In genomic region chr4:139582044-139582443, GRCh38 we compare ENCODE assay signal across 21 cellular contexts. TPM values are rescaled to one million over a fixed set of nuclear protein-coding genes. Genes with fewer than 3 reads are reported as not detected.
DNase-seq lines count a peak whose midpoint lies in the region; ATAC-seq and TF ChIP-seq lines count a peak whose summit lies in the region.
"Had no signal": no experiment of that assay in that cellular context is flagged by ENCODE, and none has a peak within 500 bp of the region (broad histone marks: within the 10 kb centered on the region; RNA-seq: fewer than 3 reads in every experiment).

No MANE protein-coding gene starts in this region.

- H3F3A ChIP-seq in OCI-LY1 (ENCODE audit: insufficient read depth, low read length), result no peaks in the 10 kb centered on the region

- H3K27ac ChIP-seq in OCI-LY1 (ENCODE audit: low read depth, low read length, poor library complexity, severe bottlenecking) (no peak overlapping the region), fibroblast of lung (ENCODE audit: insufficient read depth, low read length) (no peak overlapping the region), gastrocnemius medialis (no peak overlapping the region)
- H3K27ac ChIP-seq: gastroesophageal sphincter, KMS-11, SJSA1 had no signal

- H3K27me3 ChIP-seq in OCI-LY1 (ENCODE audit: insufficient read depth, low read length) (no peaks in the 10 kb centered on the region), fibroblast of lung (ENCODE audit: control insufficient read depth, insufficient read depth, low read length) (no peaks in the 10 kb centered on the region), gastrocnemius medialis (no peaks in the 10 kb centered on the region)
- H3K27me3 ChIP-seq: gastroesophageal sphincter, SJSA1 had no signal

- H3K9ac ChIP-seq in OCI-LY1 (ENCODE audit: low read length) (no peak overlapping the region), fibroblast of lung (ENCODE audit: insufficient read depth, low read length) (no peak overlapping the region)
- H3K9ac ChIP-seq: KMS-11 had no signal

- H3K4me3 ChIP-seq in OCI-LY1 (ENCODE audit: low read depth, low read length, poor library complexity, severe bottlenecking) (no peak overlapping the region), fibroblast of lung (replicated peaks in 1 of 4; ENCODE audit: control extremely low read depth in 1 of 4, insufficient read depth in 1 of 4, low read depth in 3 of 4, low read length in 4 of 4) (no peak overlapping the region), gastrocnemius medialis (no peak overlapping the region)
- H3K4me3 ChIP-seq: gastroesophageal sphincter, SJSA1 had no signal

- TF ChIP-seq CTCF in OCI-LY1 (IDR thresholded peaks at IDR 0.05; ENCODE audit: low read length) (peak; percentile 15; the same call in 1 of the 2 replicates), fibroblast of lung (conservative IDR thresholded peaks at IDR 0.05 in 1 of 2, IDR thresholded peaks at IDR 0.05 in 1 of 2; ENCODE audit: low read depth in 1 of 2, low read length in 2 of 2) (peak in 1 of 2 donors; percentile 28), gastrocnemius medialis (IDR thresholded peaks at IDR 0.05 in 4 of 5, conservative IDR thresholded peaks at IDR 0.05 in 1 of 5) (no peak), GM20000 (IDR thresholded peaks at IDR 0.05; ENCODE audit: extremely low read depth, missing control alignments) (no peak)

- intact Hi-C loops in gastrocnemius medialis (cut with DNase I; ENCODE audit: low total_unique reads), result no loop called here

- no peaks in the 10 kb centered on the region for H3K9me2 ChIP-seq in OCI-LY1 (ENCODE audit: low read depth, low read length)

- no peak for TF ChIP-seq POLR2A in gastrocnemius medialis (IDR thresholded peaks at IDR 0.05)

- H3K4me1 ChIP-seq in OCI-LY1 (ENCODE audit: insufficient read depth, low read length, severe bottlenecking) (no peaks in the 10 kb centered on the region), fibroblast of lung (ENCODE audit: control insufficient read depth, extremely low read depth, insufficient read depth, low read length) (no peaks in the 10 kb centered on the region), gastrocnemius medialis (peaks cover 0 to 7% of the 10 kb centered on the region in 2 donors)
- H3K4me1 ChIP-seq: gastroesophageal sphincter, SJSA1 had no signal

- H3K79me2 ChIP-seq in OCI-LY1 (ENCODE audit: insufficient read depth, low read length) (no peaks in the 10 kb centered on the region), fibroblast of lung (ENCODE audit: control insufficient read depth, insufficient read depth, low read length) (no peaks in the 10 kb centered on the region)

- no peak overlapping the region for H2AFZ ChIP-seq in OCI-LY1 (ENCODE audit: low read length)
- H2AFZ ChIP-seq in fibroblast of lung (ENCODE audit: low read length), result no peak overlapping the region

- in situ Hi-C loops in gastrocnemius medialis (cut with MboI; ENCODE audit: low sequenced_read_pairs in 4 of 4), result no loop called here

- no peaks in the 10 kb centered on the region for H4K20me1 ChIP-seq in OCI-LY1 (ENCODE audit: insufficient read depth, low read length)
- H4K20me1 ChIP-seq in fibroblast of lung (ENCODE audit: control insufficient read depth, extremely low read depth, insufficient read depth, low read length), result no peaks in the 10 kb centered on the region

- no peak overlapping the region for H3K4me2 ChIP-seq in OCI-LY1 (ENCODE audit: low read length)
- H3K4me2 ChIP-seq in fibroblast of lung (ENCODE audit: extremely low read depth, insufficient read depth, low read length), result no peak overlapping the region
- H3K4me2 ChIP-seq: KMS-11 had no signal

- ATAC-seq in gastrocnemius medialis (peak; percentile 58 to 64), HG03565 (IDR thresholded peaks at IDR 0.05; ENCODE audit: unreplicated experiment) (no peak)
- ATAC-seq: gastroesophageal sphincter had no signal

- no peaks in the 10 kb centered on the region for H3K36me3 ChIP-seq in OCI-LY1 (ENCODE audit: insufficient read depth, low read length)
- H3K36me3 ChIP-seq in fibroblast of lung (ENCODE audit: control insufficient read depth, insufficient read depth, low read length), result no peaks in the 10 kb centered on the region
- H3K36me3 ChIP-seq in gastrocnemius medialis, result no peaks in the 10 kb centered on the region
- H3K36me3 ChIP-seq: gastroesophageal sphincter, SJSA1 had no signal

- H3K9me3 ChIP-seq in OCI-LY1 (ENCODE audit: low read length), result no peaks in the 10 kb centered on the region
- no peaks in the 10 kb centered on the region for H3K9me3 ChIP-seq in fibroblast of lung (ENCODE audit: control insufficient read depth, insufficient read depth, low read depth, low read length)
- no peaks in the 10 kb centered on the region for H3K9me3 ChIP-seq in gastrocnemius medialis
- H3K9me3 ChIP-seq: gastroesophageal sphincter, SJSA1 had no signal

- peak; percentile 43 for DNase-seq in ELR (ENCODE audit: low read depth)
- DNase-seq in fibroblast of lung (ENCODE audit: low read depth in 2 of 2), result peak; percentile 20 to 61
- DNase-seq in gastrocnemius medialis, result no peak
- no peak for DNase-seq in stimulated activated CD4-positive, alpha-beta T cell treated with anti-CD3 and anti-CD28 coated beads, Interleukin-2, amount 100 ng/mL, for 24 hours
- DNase-seq in GM20000 (ENCODE audit: low spot score), result no peak
- DNase-seq: activated CD4-positive, alpha-beta T cell treated with anti-CD3 and anti-CD28 coated beads for 1 hour; activated gamma-delta T cell; amygdala; C1 segment of cervical spinal cord; endodermal cell; GOT3; naive B cell; NCI-H1105 treated with DMSO at 0.1 percent for 48 hours; posterior cingulate gyrus; small intestine; T1000 had no signal

RNA-seq across cellular contexts. Expression of gene SETD7, which starts 26.0 kb away (rescaled TPM):
- total RNA-seq in fibroblast of lung, result 58.0 and 80.8 TPM in 2 replicates
- polyA plus RNA-seq in fibroblast of lung, result 26.0 and 37.5 TPM in 2 replicates
- polyA plus RNA-seq in fibroblast of lung (2012), result 31.2 and 52.2 TPM in 2 replicates
- polyA minus RNA-seq in fibroblast of lung (ENCODE audit: low replicate concordance), result 51.0 and 63.7 TPM in 2 replicates
- 100 to 1,000 TPM in 3 of 4 donors, 10 to 100 TPM in 1; 73.1 to 134 (median 113) TPM for total RNA-seq in gastrocnemius medialis

Comparison
In these comparisons a context has a peak if more than half of its experiments do, and no peak if none do; other contexts are left out.
1. DNase-seq: peak in ELR (single experiment) and fibroblast of lung (2 of 2); none in gastrocnemius medialis (0 of 2), stimulated activated CD4-positive, alpha-beta T cell treated with anti-CD3 and anti-CD28 coated beads, Interleukin-2, amount 100 ng/mL, for 24 hours (0 of 2) and GM20000 (single experiment).